1 cellular context compared by ENCODE assay signal in genomic region chr13:110448230-110448629, GRCh38.
TF ChIP-seq lines count a peak whose summit lies in the region.

No MANE protein-coding gene starts in this region.

TF ChIP-seq in H1, 55 proteins besides CTCF, POLR2A, EP300 and RAD21:
- TF ChIP-seq CHD7 (IDR thresholded peaks at IDR 0.05; ENCODE audit: insufficient replicate concordance, low read length) (no peak), USF2 (IDR thresholded peaks at IDR 0.05; ENCODE audit: low read length) (no peak), TEAD4 (IDR thresholded peaks at IDR 0.05; ENCODE audit: low read depth, low read length) (peak; percentile 73)
